In genomic region chr9:34211395-34211794, GRCh38 we compare ENCODE assay signal across 13 cellular contexts.
"Had no signal": no experiment of that assay in that cellular context is flagged by ENCODE, and none has a peak within 500 bp of the region (broad histone marks: within the 10 kb centered on the region; RNA-seq: fewer than 3 reads in every experiment).

No MANE protein-coding gene starts in this region.

- H3K27ac ChIP-seq: epithelial cell of prostate, heart left ventricle, ovary, upper lobe of left lung had no signal

- H3K27me3 Mint-ChIP-seq: activated T-helper 17 cell treated with anti-CD3 and anti-CD28 coated beads, Interleukin-2, amount 50 U/mL, for 72 hours; stimulated activated naive CD8-positive, alpha-beta T cell treated with anti-CD3 and anti-CD28 coated beads, Interleukin-15, Interleukin-2, amounts not matched to agents 100 ng/mL and 50 ng/mL, for 24 hours had no signal

- H3K27ac Mint-ChIP-seq: activated T-helper 17 cell treated with anti-CD3 and anti-CD28 coated beads, Interleukin-2, amount 50 U/mL, for 72 hours; stimulated activated naive CD8-positive, alpha-beta T cell treated with anti-CD3 and anti-CD28 coated beads, Interleukin-15, Interleukin-2, amounts not matched to agents 100 ng/mL and 50 ng/mL, for 24 hours had no signal

- DNase-seq: activated CD4-positive, CD25-positive, alpha-beta regulatory T cell treated with anti-CD3 and anti-CD28 coated beads, Interleukin-2, amount 50 U/mL, for 72 hours; activated naive CD4-positive, alpha-beta T cell treated with Interleukin-2 at 50 U/mL for 16 hours; anterior cingulate cortex; foreskin melanocyte; heart left ventricle; immature natural killer cell; ovary; upper lobe of left lung had no signal

- FAIRE-seq: bronchial epithelial cell had no signal

- H3K27me3 ChIP-seq: heart left ventricle, ovary, upper lobe of left lung had no signal

- H3K4me1 ChIP-seq: upper lobe of left lung had no signal

- H3K9me3 ChIP-seq: heart left ventricle, ovary, upper lobe of left lung had no signal

- H3K36me3 ChIP-seq: ovary, upper lobe of left lung had no signal

- H3K9me3 Mint-ChIP-seq: activated T-helper 17 cell treated with anti-CD3 and anti-CD28 coated beads, Interleukin-2, amount 50 U/mL, for 72 hours; immature natural killer cell; stimulated activated naive CD8-positive, alpha-beta T cell treated with anti-CD3 and anti-CD28 coated beads, Interleukin-15, Interleukin-2, amounts not matched to agents 100 ng/mL and 50 ng/mL, for 24 hours had no signal

- H3K4me3 Mint-ChIP-seq: activated T-helper 17 cell treated with anti-CD3 and anti-CD28 coated beads, Interleukin-2, amount 50 U/mL, for 72 hours; immature natural killer cell; stimulated activated naive CD8-positive, alpha-beta T cell treated with anti-CD3 and anti-CD28 coated beads, Interleukin-15, Interleukin-2, amounts not matched to agents 100 ng/mL and 50 ng/mL, for 24 hours had no signal

- H3K4me3 ChIP-seq: heart left ventricle, ovary, upper lobe of left lung had no signal

- ATAC-seq: activated T-helper 17 cell treated with anti-CD3 and anti-CD28 coated beads, Interleukin-2, amount 50 U/mL, for 72 hours; heart left ventricle; sciatic nerve had no signal
